ENCODE assay signal across 10 cellular contexts in genomic region chr6:56820060-56820459, GRCh38.
"Had no signal": no experiment of that assay in that cellular context is flagged by ENCODE, and none has a peak within 500 bp of the region (broad histone marks: within the 10 kb centered on the region; RNA-seq: fewer than 3 reads in every experiment).

No MANE protein-coding gene starts in this region.

- H3K27me3 ChIP-seq: transverse colon had no signal

- H3K9me3 ChIP-seq: transverse colon had no signal

- H3K9me3 Mint-ChIP-seq: activated naive CD4-positive, alpha-beta T cell treated with anti-CD3 and anti-CD28 coated beads, Interleukin-2, amount 50 U/mL, for 24 hours; brain; naive B cell; stimulated activated effector memory CD8-positive, alpha-beta T cell treated with anti-CD3 and anti-CD28 coated beads, Interleukin-12 subunit alpha, Interleukin-12 subunit beta, amount 100 ng/mL, for 72 hours had no signal

- H3K27ac Mint-ChIP-seq: activated naive CD4-positive, alpha-beta T cell treated with anti-CD3 and anti-CD28 coated beads, Interleukin-2, amount 50 U/mL, for 24 hours; naive B cell; stimulated activated effector memory CD8-positive, alpha-beta T cell treated with anti-CD3 and anti-CD28 coated beads, Interleukin-12 subunit alpha, Interleukin-12 subunit beta, amount 100 ng/mL, for 72 hours had no signal

- H3K36me3 ChIP-seq: transverse colon had no signal

- ATAC-seq: esophagus mucosa; left lobe of liver; stimulated activated effector memory CD8-positive, alpha-beta T cell treated with anti-CD3 and anti-CD28 coated beads, Interleukin-12 subunit alpha, Interleukin-12 subunit beta, amount 100 ng/mL, for 72 hours had no signal

- H3K4me3 ChIP-seq: smooth muscle cell, transverse colon had no signal

- H3K27me3 Mint-ChIP-seq: activated naive CD4-positive, alpha-beta T cell treated with anti-CD3 and anti-CD28 coated beads, Interleukin-2, amount 50 U/mL, for 24 hours; brain had no signal

- H3K4me1 Mint-ChIP-seq: activated naive CD4-positive, alpha-beta T cell treated with anti-CD3 and anti-CD28 coated beads, Interleukin-2, amount 50 U/mL, for 24 hours; naive B cell; stimulated activated effector memory CD8-positive, alpha-beta T cell treated with anti-CD3 and anti-CD28 coated beads, Interleukin-12 subunit alpha, Interleukin-12 subunit beta, amount 100 ng/mL, for 72 hours had no signal

- DNase-seq: activated CD4-positive, alpha-beta T cell treated with anti-CD3 and anti-CD28 coated beads, Interleukin-2, amount 50 U/mL, for 1 hour; activated effector memory CD4-positive, alpha-beta T cell treated with Interleukin-2 at 50 U/mL for 16 hours; naive B cell; transverse colon had no signal

- H3K36me3 Mint-ChIP-seq: activated naive CD4-positive, alpha-beta T cell treated with anti-CD3 and anti-CD28 coated beads, Interleukin-2, amount 50 U/mL, for 24 hours; naive B cell; stimulated activated effector memory CD8-positive, alpha-beta T cell treated with anti-CD3 and anti-CD28 coated beads, Interleukin-12 subunit alpha, Interleukin-12 subunit beta, amount 100 ng/mL, for 72 hours had no signal

- H3K4me3 Mint-ChIP-seq: activated naive CD4-positive, alpha-beta T cell treated with anti-CD3 and anti-CD28 coated beads, Interleukin-2, amount 50 U/mL, for 24 hours; brain; naive B cell; stimulated activated effector memory CD8-positive, alpha-beta T cell treated with anti-CD3 and anti-CD28 coated beads, Interleukin-12 subunit alpha, Interleukin-12 subunit beta, amount 100 ng/mL, for 72 hours had no signal

- H3K27ac ChIP-seq: transverse colon had no signal
